ENCODE assay signal across 8 cellular contexts in genomic region chr3:129003578-129004112, GRCh38. TPM values are rescaled to one million over a fixed set of nuclear protein-coding genes. Genes with fewer than 3 reads are reported as not detected.
DNase-seq lines count a peak whose midpoint lies in the region; ATAC-seq and TF ChIP-seq lines count a peak whose summit lies in the region.

No MANE protein-coding gene starts in this region.

- no peaks in the 10 kb centered on the region for H4K20me1 ChIP-seq in PC-9 (ENCODE audit: insufficient read depth)

- no peaks in the 10 kb centered on the region for H3K4me1 ChIP-seq in PC-9 (replicated peaks; ENCODE audit: insufficient read depth)

- CTCF ChIA-PET in PC-9 (lab: Charles Lee) = interaction anchor here (0.6 to 1.3 kb wide), 6 partner anchors 13 to 850 kb away, joined by 3 to 11 read pairs (median 7); a partner anchor contains a TSS

- no TSS peak for BruUV-seq in PC-9 (replicated peaks; lab: Mats Ljungman, UMichigan)

- H3F3A ChIP-seq in PC-9 (ENCODE audit: insufficient read depth, low read depth) = no peaks in the 10 kb centered on the region

- peaks cover 23% of the 10 kb centered on the region for H3K4me1 Mint-ChIP-seq in memory B cell

- no peak overlapping the region for H3K4me3 ChIP-seq in PC-9
- no peak overlapping the region for H3K4me3 ChIP-seq in foreskin fibroblast (ENCODE audit: low read depth in 1 of 2, low read length in 2 of 2)

- ATAC-seq in memory B cell (ENCODE audit: low read depth) = peak; percentile 89
- ATAC-seq in HG02763 (IDR thresholded peaks at IDR 0.05; ENCODE audit: unreplicated experiment) = no peak

- H3K36me3 ChIP-seq in PC-9 (ENCODE audit: low read depth) = no peaks in the 10 kb centered on the region

- no peaks in the 10 kb centered on the region for H3K9me2 ChIP-seq in PC-9 (ENCODE audit: insufficient read depth)

- no peaks in the 10 kb centered on the region for H3K79me2 ChIP-seq in PC-9 (ENCODE audit: low read depth)

- H3K9me3 ChIP-seq in PC-9 (ENCODE audit: insufficient read depth, low read depth) = no peaks in the 10 kb centered on the region

- H3K4me2 ChIP-seq in PC-9 = peak overlapping the region; percentile 57; the same call in 1 of the 2 replicates

- intact Hi-C loops in PC-9 (cut with micrococcal nuclease; ENCODE audit: unreplicated experiment) = loop anchor here (2.0 kb wide), 1 partner anchor 49 kb away; no protein-coding TSS in a partner anchor

- no peak overlapping the region for H3K27ac Mint-ChIP-seq in memory B cell

- H2AFZ ChIP-seq in PC-9 = no peak overlapping the region

- peaks cover 32% of the 10 kb centered on the region for H3K27me3 Mint-ChIP-seq in memory B cell

- POLR2A ChIA-PET in PC-9 (lab: Charles Lee; ENCODE audit: unreplicated experiment) = interaction anchor here (0.6 to 0.9 kb wide), 2 partner anchors 10 to 628 kb away, joined by 3 to 4 read pairs; partner anchors contain the start of gene CFAP92

- H3K4me3 Mint-ChIP-seq in memory B cell = peak overlapping the region; percentile 54

- peaks cover 6% of the 10 kb centered on the region; the same call in 1 of the 2 replicates for H3K27me3 ChIP-seq in PC-9 (ENCODE audit: insufficient read depth, low read depth)

- H3K27ac ChIP-seq in PC-9 = no peak overlapping the region

- no peaks in the 10 kb centered on the region for H3K9me3 Mint-ChIP-seq in memory B cell

- DNase-seq in PC-9 (peak in 1 of 2 experiments; percentile 79), astrocyte of the hippocampus (ENCODE audit: low read depth, low spot score) (peak; percentile 23), memory B cell (ENCODE audit: low spot score in 2 of 2) (peak in 1 of 2 donors; percentile 49), SHP77 (lab: John Stamatoyannopoulos, UW) (no peak), foreskin fibroblast (no peak), CD1c-positive myeloid dendritic cell (ENCODE audit: extremely low spot score) (no peak)

- TF ChIP-seq CTCF in GM12874 (IDR thresholded peaks at IDR 0.05; ENCODE audit: insufficient read depth, low read depth, low read length) (0 out of 2 replicates have a peak, but pooled peaks have one; percentile 18), PC-9 (conservative IDR thresholded peaks at IDR 0.05) (no peak), foreskin fibroblast (IDR thresholded peaks at IDR 0.05; ENCODE audit: low read depth, low read length) (no peak)

- H3K36me3 Mint-ChIP-seq in memory B cell = no peaks in the 10 kb centered on the region

RNA-seq across cellular contexts. Expression of gene EFCC1, which starts 2.5 kb away (rescaled TPM):
- total RNA-seq in PC-9 (2021) = 0.24 and 0.43 TPM in 2 replicates

RNA-seq across cellular contexts. Expression of gene CFAP92, which starts 9.8 kb away (rescaled TPM):
- 4.3 and 4.8 TPM in 2 replicates for total RNA-seq in PC-9 (2021)

RNA-seq across cellular contexts. Expression of gene GP9, which starts 56.9 kb away (rescaled TPM):
- total RNA-seq in PC-9 (2021) = not detected in 2 replicates
